In genomic region chr3:120416868-120417267, GRCh38 we compare ENCODE assay signal across 8 cellular contexts. TPM values are rescaled to one million over a fixed set of nuclear protein-coding genes. Genes with fewer than 3 reads are reported as not detected.
DNase-seq lines count a peak whose midpoint lies in the region; ATAC-seq and TF ChIP-seq lines count a peak whose summit lies in the region.

No MANE protein-coding gene starts in this region.

- H3K9me3 ChIP-seq in effector memory CD4-positive, alpha-beta T cell (ENCODE audit: control insufficient read depth, low read length) = no peaks in the 10 kb centered on the region
- H3K9me3 ChIP-seq in psoas muscle = no peaks in the 10 kb centered on the region

- no peaks in the 10 kb centered on the region for H3K4me1 ChIP-seq in effector memory CD4-positive, alpha-beta T cell (ENCODE audit: control insufficient read depth, insufficient read depth, low read length, poor library complexity, severe bottlenecking)
- H3K4me1 ChIP-seq in psoas muscle = peaks cover 15% of the 10 kb centered on the region

- no peak for TF ChIP-seq CTCF in C4-2B (conservative IDR thresholded peaks at IDR 0.05)
- TF ChIP-seq CTCF in psoas muscle (IDR thresholded peaks at IDR 0.05) = no peak

- no peaks in the 10 kb centered on the region for H3K36me3 ChIP-seq in effector memory CD4-positive, alpha-beta T cell (ENCODE audit: control insufficient read depth, insufficient read depth, low read length)
- H3K36me3 ChIP-seq in psoas muscle (ENCODE audit: insufficient read depth in 1 of 2, low read depth in 1 of 2) = no peaks in the 10 kb centered on the region

- H3K27me3 ChIP-seq in effector memory CD4-positive, alpha-beta T cell (replicated peaks; ENCODE audit: control insufficient read depth, insufficient read depth, low read length, poor library complexity, severe bottlenecking) = no peaks in the 10 kb centered on the region
- H3K27me3 ChIP-seq in psoas muscle (ENCODE audit: insufficient read depth in 3 of 3, low read length in 2 of 3) = no peaks in the 10 kb centered on the region

- H3K4me3 ChIP-seq in effector memory CD4-positive, alpha-beta T cell (ENCODE audit: insufficient read depth, low read depth, low read length, poor library complexity, severe bottlenecking) = peak overlapping the region; percentile 52
- H3K4me3 ChIP-seq in psoas muscle = peak overlapping the region; percentile 57

- H3K27ac ChIP-seq in C4-2B = peak overlapping the region; percentile 82
- H3K27ac ChIP-seq in effector memory CD4-positive, alpha-beta T cell (ENCODE audit: insufficient read depth, low read length, poor library complexity, severe bottlenecking) = no peak overlapping the region
- H3K27ac ChIP-seq in psoas muscle = no peak overlapping the region

- DNase-seq in HT1080 (ENCODE audit: low read depth) (peak; percentile 14), psoas muscle (peak in 1 of 2 donors; percentile 18), SK-N-DZ (ENCODE audit: low spot score) (no peak), GDM1 (lab: John Stamatoyannopoulos, UW) (no peak), HuH-7.5 (ENCODE audit: low spot score) (no peak)
- no peak for DNase-seq in effector memory CD4-positive, alpha-beta T cell

- 7 to 13% (median 12%) methylated on average over 2 of the region's 2 CpGs for WGBS in psoas muscle, 3 donors

- ATAC-seq in GM19467 (IDR thresholded peaks at IDR 0.05; ENCODE audit: unreplicated experiment) (peak; percentile 19), psoas muscle (peak; percentile 1 to 24 (median 20))

- intact Hi-C loops in psoas muscle (cut with DNase I) = loop anchor here (1.0 to 10.0 kb wide), 6 partner anchors 70 to 522 kb away; partner anchors contain the start of gene LRRC58 (in 2 of the 2)

RNA-seq across cellular contexts. Expression of gene FSTL1, which starts 33.9 kb away (rescaled TPM):
- 134 and 144 TPM in 2 replicates for total RNA-seq in HT1080 (2014; rRNA removed; shearing (Covaris generic))
- 184 and 222 TPM in 2 replicates for polyA plus RNA-seq in HT1080 (2015; cell fraction: cytosol; rRNA removed)
- 315 and 324 TPM in 2 replicates for polyA plus RNA-seq in HT1080 (2015; cell fraction: nucleus; rRNA removed)
- total RNA-seq in psoas muscle = 10 to 100 TPM; 43.9 to 62.6 (median 49.5) TPM
- polyA plus RNA-seq in psoas muscle = 10 to 100 TPM; 11.9 to 24.2 (median 15.4) TPM
- 32.4 and 33.0 TPM in 2 replicates for polyA plus RNA-seq in SK-N-DZ (2014; cell fraction: cytosol; rRNA removed)
- 16.3 and 20.3 TPM in 2 replicates for polyA plus RNA-seq in SK-N-DZ (2014; cell fraction: nucleus; rRNA removed)
